ENCODE assay signal across 8 cellular contexts in the genomic region with DNA sequence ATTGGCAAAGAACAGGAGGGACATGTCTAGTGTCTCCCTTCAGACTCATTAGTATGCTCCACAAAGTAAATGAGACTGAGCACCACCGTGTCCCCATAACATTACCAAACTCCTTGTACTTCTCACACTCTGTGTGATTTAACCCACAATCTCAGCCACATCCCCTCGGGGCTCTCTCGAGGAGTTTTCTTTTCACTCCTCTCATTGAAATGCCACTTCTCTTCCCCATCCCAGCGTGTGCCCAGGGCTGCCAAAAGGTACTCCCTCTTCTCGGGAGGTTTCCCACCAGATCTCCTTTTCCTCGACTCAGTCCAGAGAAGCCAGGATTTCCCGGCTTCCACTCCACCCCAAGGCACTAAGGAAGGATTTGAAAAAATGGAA. TPM values are rescaled to one million over a fixed set of nuclear protein-coding genes. Genes with fewer than 3 reads are reported as not detected.
DNase-seq lines count a peak whose midpoint lies in the region; ATAC-seq and TF ChIP-seq lines count a peak whose summit lies in the region.

No MANE protein-coding gene starts in this region.

- peak overlapping the region; percentile 92 for H3K27ac ChIP-seq in left ventricle myocardium inferior (replicated peaks)

- peak overlapping the region; percentile 79 for H3K27ac Mint-ChIP-seq in activated T-helper 17 cell treated with anti-CD3 and anti-CD28 coated beads, Interleukin-2, amount 50 U/mL, for 72 hours

- no peaks in the 10 kb centered on the region for H3K27me3 ChIP-seq in left ventricle myocardium inferior (ENCODE audit: low read depth)
- no peaks in the 10 kb centered on the region for H3K27me3 ChIP-seq in skeletal muscle satellite cell (ENCODE audit: control insufficient read depth, insufficient read depth, low read length)

- no peaks in the 10 kb centered on the region for H3K9me3 ChIP-seq in left ventricle myocardium inferior (replicated peaks)
- H3K9me3 ChIP-seq in skeletal muscle satellite cell (replicated peaks; ENCODE audit: low read length), result no peaks in the 10 kb centered on the region

- peak overlapping the region; percentile 86 for H3K4me2 ChIP-seq in skeletal muscle satellite cell (ENCODE audit: low read length)

- intact Hi-C loops in left ventricle myocardium inferior (cut with micrococcal nuclease), result no loop called here

- DNase-seq in AG08396 (ENCODE audit: low spot score), result peak; percentile 28
- DNase-seq in HCEC 1CT, result peak; percentile 3
- no peak for DNase-seq in left ventricle myocardium inferior

- no peak for ATAC-seq in activated T-helper 17 cell treated with anti-CD3 and anti-CD28 coated beads, Interleukin-2, amount 50 U/mL, for 72 hours (replicated peaks)
- no peak for ATAC-seq in HG02884 (IDR thresholded peaks at IDR 0.05; ENCODE audit: unreplicated experiment)
- ATAC-seq in GM19023 (IDR thresholded peaks at IDR 0.05; ENCODE audit: unreplicated experiment), result no peak
- ATAC-seq in GM21529 (IDR thresholded peaks at IDR 0.05; ENCODE audit: unreplicated experiment), result no peak

- H3K4me1 ChIP-seq in left ventricle myocardium inferior (peaks cover 47% of the 10 kb centered on the region), skeletal muscle satellite cell (ENCODE audit: control insufficient read depth, insufficient read depth, low read length) (peaks cover 22% of the 10 kb centered on the region)

- H3K9ac ChIP-seq in skeletal muscle satellite cell (ENCODE audit: low read depth, low read length), result peak overlapping the region; percentile 85

- peak overlapping the region; percentile 84 for H3K4me3 Mint-ChIP-seq in activated T-helper 17 cell treated with anti-CD3 and anti-CD28 coated beads, Interleukin-2, amount 50 U/mL, for 72 hours

- no peaks in the 10 kb centered on the region for H3K36me3 ChIP-seq in left ventricle myocardium inferior
- H3K36me3 ChIP-seq in skeletal muscle satellite cell (ENCODE audit: insufficient read depth, low read length), result no peaks in the 10 kb centered on the region

- no peaks in the 10 kb centered on the region for H3K36me3 Mint-ChIP-seq in activated T-helper 17 cell treated with anti-CD3 and anti-CD28 coated beads, Interleukin-2, amount 50 U/mL, for 72 hours (ENCODE audit: low read depth)

- peaks cover 18% of the 10 kb centered on the region for H3K4me1 Mint-ChIP-seq in activated T-helper 17 cell treated with anti-CD3 and anti-CD28 coated beads, Interleukin-2, amount 50 U/mL, for 72 hours

- no peak for TF ChIP-seq CTCF in left ventricle myocardium inferior (IDR thresholded peaks at IDR 0.05; ENCODE audit: borderline replicate concordance)

- H3K9me3 Mint-ChIP-seq in activated T-helper 17 cell treated with anti-CD3 and anti-CD28 coated beads, Interleukin-2, amount 50 U/mL, for 72 hours, result no peaks in the 10 kb centered on the region

- H3K4me3 ChIP-seq in left ventricle myocardium inferior (peak overlapping the region; percentile 90), skeletal muscle satellite cell (ENCODE audit: low read length) (peak overlapping the region; percentile 80)

- H3K27me3 Mint-ChIP-seq in activated T-helper 17 cell treated with anti-CD3 and anti-CD28 coated beads, Interleukin-2, amount 50 U/mL, for 72 hours, result peaks cover under 1% of the 10 kb centered on the region

RNA-seq across cellular contexts. Expression of gene RBFOX2, which starts 1.1 kb away (rescaled TPM):
- 1 to 10 TPM; 4.0 to 4.3 TPM for total RNA-seq in activated T-helper 17 cell treated with anti-CD3 and anti-CD28 coated beads, Interleukin-2, amount 50 U/mL, for 72 hours
- 75.4 TPM for total RNA-seq in left ventricle myocardium inferior
- total RNA-seq in skeletal muscle satellite cell (2012; rRNA removed), result 92.5 and 95.7 TPM in 2 replicates

Comparison
In these comparisons a context has a peak if more than half of its experiments do, and no peak if none do; other contexts are left out.
1. RNA of gene RBFOX2, which starts 1.1 kb away (total RNA-seq): 75.4 TPM in left ventricle myocardium inferior (single experiment); 4.0 to 4.3 TPM in activated T-helper 17 cell treated with anti-CD3 and anti-CD28 coated beads, Interleukin-2, amount 50 U/mL, for 72 hours; every median in the first group is over 10 times any median in the second.